1 cellular context compared by ENCODE assay signal in genomic region chr1:231748744-231749143, GRCh38.
TF ChIP-seq lines count a peak whose summit lies in the region.

No MANE protein-coding gene starts in this region.

TF ChIP-seq in GM23338, 12 proteins besides CTCF, POLR2A, EP300 and RAD21 (continued from another document):
- TF ChIP-seq, protein P1, sequence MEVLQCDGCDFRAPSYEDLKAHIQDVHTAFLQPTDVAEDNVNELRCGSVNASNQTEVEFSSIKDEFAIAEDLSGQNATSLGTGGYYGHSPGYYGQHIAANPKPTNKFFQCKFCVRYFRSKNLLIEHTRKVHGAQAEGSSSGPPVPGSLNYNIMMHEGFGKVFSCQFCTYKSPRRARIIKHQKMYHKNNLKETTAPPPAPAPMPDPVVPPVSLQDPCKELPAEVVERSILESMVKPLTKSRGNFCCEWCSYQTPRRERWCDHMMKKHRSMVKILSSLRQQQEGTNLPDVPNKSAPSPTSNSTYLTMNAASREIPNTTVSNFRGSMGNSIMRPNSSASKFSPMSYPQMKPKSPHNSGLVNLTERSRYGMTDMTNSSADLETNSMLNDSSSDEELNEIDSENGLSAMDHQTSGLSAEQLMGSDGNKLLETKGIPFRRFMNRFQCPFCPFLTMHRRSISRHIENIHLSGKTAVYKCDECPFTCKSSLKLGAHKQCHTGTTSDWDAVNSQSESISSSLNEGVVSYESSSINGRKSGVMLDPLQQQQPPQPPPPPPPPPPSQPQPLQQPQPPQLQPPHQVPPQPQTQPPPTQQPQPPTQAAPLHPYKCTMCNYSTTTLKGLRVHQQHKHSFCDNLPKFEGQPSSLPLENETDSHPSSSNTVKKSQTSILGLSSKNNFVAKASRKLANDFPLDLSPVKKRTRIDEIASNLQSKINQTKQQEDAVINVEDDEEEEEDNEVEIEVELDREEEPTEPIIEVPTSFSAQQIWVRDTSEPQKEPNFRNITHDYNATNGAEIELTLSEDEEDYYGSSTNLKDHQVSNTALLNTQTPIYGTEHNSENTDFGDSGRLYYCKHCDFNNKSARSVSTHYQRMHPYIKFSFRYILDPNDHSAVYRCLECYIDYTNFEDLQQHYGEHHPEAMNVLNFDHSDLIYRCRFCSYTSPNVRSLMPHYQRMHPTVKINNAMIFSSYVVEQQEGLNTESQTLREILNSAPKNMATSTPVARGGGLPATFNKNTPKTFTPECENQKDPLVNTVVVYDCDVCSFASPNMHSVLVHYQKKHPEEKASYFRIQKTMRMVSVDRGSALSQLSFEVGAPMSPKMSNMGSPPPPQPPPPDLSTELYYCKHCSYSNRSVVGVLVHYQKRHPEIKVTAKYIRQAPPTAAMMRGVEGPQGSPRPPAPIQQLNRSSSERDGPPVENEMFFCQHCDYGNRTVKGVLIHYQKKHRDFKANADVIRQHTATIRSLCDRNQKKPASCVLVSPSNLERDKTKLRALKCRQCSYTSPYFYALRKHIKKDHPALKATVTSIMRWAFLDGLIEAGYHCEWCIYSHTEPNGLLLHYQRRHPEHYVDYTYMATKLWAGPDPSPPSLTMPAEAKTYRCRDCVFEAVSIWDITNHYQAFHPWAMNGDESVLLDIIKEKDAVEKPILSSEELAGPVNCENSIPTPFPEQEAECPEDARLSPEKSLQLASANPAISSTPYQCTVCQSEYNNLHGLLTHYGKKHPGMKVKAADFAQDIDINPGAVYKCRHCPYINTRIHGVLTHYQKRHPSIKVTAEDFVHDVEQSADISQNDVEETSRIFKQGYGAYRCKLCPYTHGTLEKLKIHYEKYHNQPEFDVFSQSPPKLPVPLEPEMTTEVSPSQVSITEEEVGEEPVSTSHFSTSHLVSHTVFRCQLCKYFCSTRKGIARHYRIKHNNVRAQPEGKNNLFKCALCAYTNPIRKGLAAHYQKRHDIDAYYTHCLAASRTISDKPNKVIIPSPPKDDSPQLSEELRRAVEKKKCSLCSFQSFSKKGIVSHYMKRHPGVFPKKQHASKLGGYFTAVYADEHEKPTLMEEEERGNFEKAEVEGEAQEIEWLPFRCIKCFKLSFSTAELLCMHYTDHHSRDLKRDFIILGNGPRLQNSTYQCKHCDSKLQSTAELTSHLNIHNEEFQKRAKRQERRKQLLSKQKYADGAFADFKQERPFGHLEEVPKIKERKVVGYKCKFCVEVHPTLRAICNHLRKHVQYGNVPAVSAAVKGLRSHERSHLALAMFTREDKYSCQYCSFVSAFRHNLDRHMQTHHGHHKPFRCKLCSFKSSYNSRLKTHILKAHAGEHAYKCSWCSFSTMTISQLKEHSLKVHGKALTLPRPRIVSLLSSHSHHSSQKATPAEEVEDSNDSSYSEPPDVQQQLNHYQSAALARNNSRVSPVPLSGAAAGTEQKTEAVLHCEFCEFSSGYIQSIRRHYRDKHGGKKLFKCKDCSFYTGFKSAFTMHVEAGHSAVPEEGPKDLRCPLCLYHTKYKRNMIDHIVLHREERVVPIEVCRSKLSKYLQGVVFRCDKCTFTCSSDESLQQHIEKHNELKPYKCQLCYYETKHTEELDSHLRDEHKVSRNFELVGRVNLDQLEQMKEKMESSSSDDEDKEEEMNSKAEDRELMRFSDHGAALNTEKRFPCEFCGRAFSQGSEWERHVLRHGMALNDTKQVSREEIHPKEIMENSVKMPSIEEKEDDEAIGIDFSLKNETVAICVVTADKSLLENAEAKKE (CRISPR knock-in tag; IDR thresholded peaks at IDR 0.05): no peak
- TF ChIP-seq REST (IDR thresholded peaks at IDR 0.05; ENCODE audit: unreplicated experiment) (no peak), ETS1 (IDR thresholded peaks at IDR 0.05) (no peak), JUNB (IDR thresholded peaks at IDR 0.05; ENCODE audit: unreplicated experiment) (no peak), EZH2 (IDR thresholded peaks at IDR 0.05; ENCODE audit: low read depth, unreplicated experiment) (no peak), EZH2phosphoT487 (IDR thresholded peaks at IDR 0.05; ENCODE audit: unreplicated experiment) (no peak), STAT1 (IDR thresholded peaks at IDR 0.05; ENCODE audit: unreplicated experiment) (no peak), ZNF331 (CRISPR knock-in tag; IDR thresholded peaks at IDR 0.05; ENCODE audit: low read depth) (no peak), NANOG (IDR thresholded peaks at IDR 0.05; ENCODE audit: borderline replicate concordance) (no peak), ZNF114 (CRISPR knock-in tag; IDR thresholded peaks at IDR 0.05) (no peak), POLR2AphosphoS5 (IDR thresholded peaks at IDR 0.05; ENCODE audit: low read depth) (no peak)
